ENCODE assay signal across 9 cellular contexts in the genomic region with DNA sequence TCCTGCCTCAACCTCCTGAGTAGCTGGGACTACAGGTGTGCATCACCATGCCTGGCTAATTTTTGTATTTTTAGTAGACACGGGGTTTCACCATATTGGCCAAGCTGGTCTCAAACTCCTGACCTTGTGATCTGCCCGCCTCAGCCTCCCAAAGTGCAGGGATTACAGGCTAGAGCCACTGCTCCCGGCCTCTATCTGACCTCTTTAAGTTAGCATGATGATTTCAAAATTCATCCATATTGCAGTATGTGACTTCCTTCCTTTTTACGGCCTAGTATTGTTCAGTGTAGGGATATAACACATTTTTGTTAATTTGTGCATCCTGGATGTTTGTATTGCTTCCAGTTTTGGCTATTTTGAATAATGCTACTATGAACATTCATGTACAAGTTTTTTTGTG. TPM values are rescaled to one million over a fixed set of nuclear protein-coding genes. Genes with fewer than 3 reads are reported as not detected.
"Had no signal": no experiment of that assay in that cellular context is flagged by ENCODE, and none has a peak within 500 bp of the region (broad histone marks: within the 10 kb centered on the region; RNA-seq: fewer than 3 reads in every experiment).

No MANE protein-coding gene starts in this region.

RNA-seq across cellular contexts. Expression of gene TMIGD1, which starts 17.4 kb away (rescaled TPM):
- total RNA-seq: activated CD4-positive, alpha-beta memory T cell treated with anti-CD3 and anti-CD28 coated beads, Interleukin-2, amount 10 ng/mL, durations not matched to agents 7 days and 5 days; activated CD4-positive, alpha-beta T cell treated with anti-CD3 and anti-CD28 coated beads for 36 hours; activated CD8-positive, alpha-beta memory T cell treated with anti-CD3 and anti-CD28 coated beads for 36 hours; activated naive CD4-positive, alpha-beta T cell treated with anti-CD3 and anti-CD28 coated beads for 36 hours; activated T-helper 17 cell treated with anti-CD3 and anti-CD28 coated beads, Interleukin-2, amount 50 U/mL, for 72 hours; astrocyte; NCI-H460; PC-9; T-helper 2 cell treated with Interferon-gamma antibody and Interleukin-4, amounts not matched to agents 100 ng/mL and 5 ng/mL, for 36 hours had no signal
